8 cellular contexts compared by ENCODE assay signal in genomic region chr19:44113784-44114390, GRCh38. TPM values are rescaled to one million over a fixed set of nuclear protein-coding genes. Genes with fewer than 3 reads are reported as not detected.
A peak's percentile ranks its signal among the peaks of the same experiment; 100 is the strongest.
DNase-seq lines count a peak whose midpoint lies in the region; ATAC-seq and TF ChIP-seq lines count a peak whose summit lies in the region.

No MANE protein-coding gene starts in this region.

- H3K23me2 ChIP-seq in H9 (ENCODE audit: insufficient read length, low read depth, low read length, poor library complexity, severe bottlenecking): no peaks in the 10 kb centered on the region

- H4K20me1 ChIP-seq in H9 (ENCODE audit: control insufficient read depth, insufficient read depth, insufficient read length): no peaks in the 10 kb centered on the region
- no peaks in the 10 kb centered on the region for H4K20me1 ChIP-seq in SU-DHL-6 (ENCODE audit: low read depth, low read length)

- WGBS in H9 (ENCODE audit: extremely low coverage, insufficient read length, low lambda C conversion rate): no CpG with 5 or more reads among the region's 18 CpGs

- H4K91ac ChIP-seq in H9 (ENCODE audit: insufficient read length, low read depth, low read length): no peak overlapping the region

- H3K79me1 ChIP-seq in H9 (ENCODE audit: insufficient read depth, low read depth, low read length, poor library complexity, severe bottlenecking): peaks cover 2% of the 10 kb centered on the region

- POLR2A ChIA-PET in CD4-positive, alpha-beta T cell (lab: Charles Lee): interaction anchor here (0.7 to 3.9 kb wide), 3 partner anchors 19 to 51 kb away, joined by 4 to 18 read pairs (median 8); partner anchors contain the start of genes ZNF226 and ZNF234

- no peak overlapping the region for H3K23ac ChIP-seq in H9 (ENCODE audit: insufficient read length, low read depth, low read length)

- H3K9me2 ChIP-seq in SU-DHL-6 (replicated peaks; ENCODE audit: insufficient read depth, low read length): no peaks in the 10 kb centered on the region

- H3K79me2 ChIP-seq in H9 (ENCODE audit: insufficient read depth, low read length) (no peaks in the 10 kb centered on the region), SU-DHL-6 (ENCODE audit: insufficient read depth, low read length) (peaks cover 5% of the 10 kb centered on the region; the same call in 1 of the 2 replicates)

- H3K36me3 ChIP-seq in SU-DHL-6 (ENCODE audit: low read length): 0 out of 2 replicates have a peak, but pooled peaks cover 4% of the 10 kb centered on the region

- peaks cover 14% of the 10 kb centered on the region for H3K9me3 Mint-ChIP-seq in CD4-positive, alpha-beta T cell
- H3K9me3 Mint-ChIP-seq in H9 (peaks cover 24 to 28% of the 10 kb centered on the region in 2 experiments), neural crest cell (peaks cover 13% of the 10 kb centered on the region)

- H3K27me3 ChIP-seq in CD4-positive, alpha-beta T cell (ENCODE audit: control insufficient read depth, insufficient read depth, low read length): no peaks in the 10 kb centered on the region
- H3K27me3 ChIP-seq in H9 (ENCODE audit: insufficient read depth, low read length): no peaks in the 10 kb centered on the region
- no peaks in the 10 kb centered on the region for H3K27me3 ChIP-seq in SU-DHL-6 (ENCODE audit: low read length)

- H3K4me3 ChIP-seq in SU-DHL-6 (ENCODE audit: insufficient read depth, low read length, poor library complexity, severe bottlenecking): peak overlapping the region; percentile 96
- H3K4me3 ChIP-seq in epithelial cell of proximal tubule (ENCODE audit: low read depth, low read length): peak overlapping the region; percentile 86

- H2AFZ ChIP-seq in H9 (ENCODE audit: low read length): no peak overlapping the region
- H2AFZ ChIP-seq in SU-DHL-6 (ENCODE audit: low read depth, low read length, severe bottlenecking): peak overlapping the region; percentile 99

- peaks cover 27% of the 10 kb centered on the region for H3K9me3 ChIP-seq in CD4-positive, alpha-beta T cell (ENCODE audit: control insufficient read depth, low read length)
- no peaks in the 10 kb centered on the region for H3K9me3 ChIP-seq in H9 (ENCODE audit: control insufficient read depth, low read depth, low read length)
- H3K9me3 ChIP-seq in SU-DHL-6 (ENCODE audit: insufficient read depth, low read length): 0 out of 2 replicates have a peak, but pooled peaks cover 3% of the 10 kb centered on the region

- no peak overlapping the region for H3K18ac ChIP-seq in H9 (ENCODE audit: insufficient read length, low read depth, low read length)

- H3F3A ChIP-seq in SU-DHL-6 (ENCODE audit: insufficient read depth): no peaks in the 10 kb centered on the region

- no peak overlapping the region for H2BK20ac ChIP-seq in H9 (ENCODE audit: low read depth, low read length, poor library complexity, severe bottlenecking)

- ATAC-seq in CD4-positive, alpha-beta T cell (ENCODE audit: poor library complexity): peak; percentile 9
- no peak for ATAC-seq in GM21360 (IDR thresholded peaks at IDR 0.05; ENCODE audit: unreplicated experiment)

- H2AK5ac ChIP-seq in H9 (ENCODE audit: insufficient read length, low read length): no peak overlapping the region

- H3K36me3 Mint-ChIP-seq in CD4-positive, alpha-beta T cell (ENCODE audit: low read depth): peaks cover 81% of the 10 kb centered on the region
- H3K36me3 Mint-ChIP-seq in H9 (ENCODE audit: insufficient read depth in 1 of 3, low read depth in 3 of 3) (peaks cover 20 to 45% (median 41%) of the 10 kb centered on the region in 3 experiments), neural crest cell (ENCODE audit: low read depth) (peaks cover 31% of the 10 kb centered on the region)

- H3K27ac Mint-ChIP-seq in CD4-positive, alpha-beta T cell: peak overlapping the region; percentile 57
- H3K27ac Mint-ChIP-seq in H9 (peak overlapping the region in 2 of 3 experiments; percentile 65 to 89; a peak in 1 of 7 replicates), neural crest cell (ENCODE audit: unreplicated experiment) (peak overlapping the region; percentile 91)

- H3K4me3 Mint-ChIP-seq in CD4-positive, alpha-beta T cell: peak overlapping the region; percentile 95
- peak overlapping the region; percentile 94 to 98 for H3K4me3 Mint-ChIP-seq in H9
- peak overlapping the region; percentile 99 for H3K4me3 Mint-ChIP-seq in neural crest cell

- no peaks in the 10 kb centered on the region for H3K4me1 ChIP-seq in H9 (ENCODE audit: insufficient read depth, low read length)

- H3K4ac ChIP-seq in H9 (ENCODE audit: low read depth, low read length): no peak overlapping the region

- CTCF ChIA-PET in CD4-positive, alpha-beta T cell (lab: Charles Lee): interaction anchor here (2.2 kb wide), 1 partner anchor 19 kb away, joined by 8 read pairs; the partner anchor contains the start of gene ZNF224

- H3K9ac ChIP-seq in H9 (ENCODE audit: extremely low read depth, insufficient read length, low read length) (peak overlapping the region; percentile 65), SU-DHL-6 (ENCODE audit: low read length) (peak overlapping the region; percentile 73)

- peaks cover 37% of the 10 kb centered on the region for H3K4me1 Mint-ChIP-seq in CD4-positive, alpha-beta T cell (ENCODE audit: low read depth)
- H3K4me1 Mint-ChIP-seq in H9 (peaks cover 5 to 14% of the 10 kb centered on the region in 2 experiments), neural crest cell (peaks cover 32% of the 10 kb centered on the region)

- no peaks in the 10 kb centered on the region for H3K27me3 Mint-ChIP-seq in CD4-positive, alpha-beta T cell
- H3K27me3 Mint-ChIP-seq in H9 (ENCODE audit: low read depth): no peaks in the 10 kb centered on the region; the same call in 1 of the 2 replicates
- no peaks in the 10 kb centered on the region for H3K27me3 Mint-ChIP-seq in neural crest cell (ENCODE audit: low read depth)

- no peak overlapping the region for H3K56ac ChIP-seq in H9 (ENCODE audit: insufficient read length, low read depth, low read length)

- no peak overlapping the region for H3T11ph ChIP-seq in H9 (ENCODE audit: low read length)

- H3K27ac ChIP-seq in CD4-positive, alpha-beta T cell (ENCODE audit: low read depth, low read length): no peak overlapping the region
- no peak overlapping the region for H3K27ac ChIP-seq in H9 (ENCODE audit: insufficient read length, low read depth, low read length)
- no peak overlapping the region for H3K27ac ChIP-seq in SU-DHL-6 (ENCODE audit: low read depth, low read length)

- H2BK12ac ChIP-seq in H9 (ENCODE audit: insufficient read length, low read depth, low read length): no peak overlapping the region

- TF ChIP-seq CTCF in CD4-positive, alpha-beta T cell (IDR thresholded peaks at IDR 0.05): no peak
- TF ChIP-seq CTCF in H9 (conservative IDR thresholded peaks at IDR 0.05): no peak
- no peak for TF ChIP-seq CTCF in SU-DHL-6 (IDR thresholded peaks at IDR 0.05; ENCODE audit: insufficient read depth, low read length, poor library complexity, severe bottlenecking)
- TF ChIP-seq CTCF in epithelial cell of proximal tubule (conservative IDR thresholded peaks at IDR 0.05; ENCODE audit: low read depth, low read length): no peak
- TF ChIP-seq CTCF in neural crest cell (conservative IDR thresholded peaks at IDR 0.05): no peak

- no peak overlapping the region for H2BK120ac ChIP-seq in H9 (ENCODE audit: low read depth, low read length, poor library complexity, severe bottlenecking)

- H2BK5ac ChIP-seq in H9 (ENCODE audit: insufficient read length, low read length): no peak overlapping the region

- H3K4me2 ChIP-seq in H9 (ENCODE audit: insufficient read depth, insufficient read length, low read length) (peak overlapping the region; percentile 57), SU-DHL-6 (ENCODE audit: low read depth, low read length, poor library complexity, severe bottlenecking) (peak overlapping the region; percentile 95)

- H4K8ac ChIP-seq in H9 (replicated peaks; ENCODE audit: insufficient read length, low read depth, low read length): no peak overlapping the region

- no peak overlapping the region for H3K14ac ChIP-seq in H9 (ENCODE audit: insufficient read depth, low read length)

- intact Hi-C loops in CD4-positive, alpha-beta T cell (cut with DNase I, micrococcal nuclease): loop anchor here in 1 of 2 experiments (1.0 to 10.0 kb wide), 7 partner anchors 19 to 191 kb away; partner anchors contain the start of genes ZNF224, ZNF226, ZNF230 and ZNF234

- H4K5ac ChIP-seq in H9 (ENCODE audit: insufficient read length, low read depth, low read length): no peak overlapping the region

- no peak for DNase-seq in CD4-positive, alpha-beta T cell
- DNase-seq in H9 (peak; percentile 29), epithelial cell of proximal tubule (ENCODE audit: low read depth) (no peak), neural crest cell (ENCODE audit: low read depth, low spot score) (no peak), NCI-H2196 (lab: John Stamatoyannopoulos, UW; ENCODE audit: unreplicated experiment) (no peak), HuH-7 (ENCODE audit: low spot score) (no peak)

- H2BK15ac ChIP-seq in H9 (ENCODE audit: low read depth, low read length): no peak overlapping the region

RNA-seq across cellular contexts. Expression of gene ZNF225, which starts 0.7 kb away (rescaled TPM):
- under 1 TPM; 0.71 to 0.73 TPM for total RNA-seq in CD4-positive, alpha-beta T cell
- total RNA-seq in H9 (2021): 3.9 and 4.8 TPM in 2 replicates
- total RNA-seq in epithelial cell of proximal tubule: 0.63 and 2.6 TPM in 2 replicates
- total RNA-seq in neural crest cell: 6.9 and 7.8 TPM in 2 replicates

RNA-seq across cellular contexts. Expression of gene ZNF224, which starts 19.7 kb away (rescaled TPM):
- 10 to 100 TPM; 21.3 to 23.9 TPM for total RNA-seq in CD4-positive, alpha-beta T cell
- 15.2 and 19.0 TPM in 2 replicates for total RNA-seq in H9 (2021)
- total RNA-seq in epithelial cell of proximal tubule: 5.8 and 8.0 TPM in 2 replicates
- total RNA-seq in neural crest cell: 19.4 and 23.0 TPM in 2 replicates

RNA-seq across cellular contexts. Expression of gene ZNF234, which starts 27.5 kb away (rescaled TPM):
- 1 to 10 TPM; 1.4 to 1.6 TPM for total RNA-seq in CD4-positive, alpha-beta T cell
- total RNA-seq in H9 (2021) (12.4 TPM in 2 replicates), epithelial cell of proximal tubule (2.3 and 2.9 TPM in 2 replicates), neural crest cell (18.2 and 18.6 TPM in 2 replicates)

RNA-seq across cellular contexts. Expression of gene ZNF284, which starts 41.9 kb away (rescaled TPM):
- total RNA-seq in CD4-positive, alpha-beta T cell: 1 to 10 TPM in 1 of 2 experiments, under 1 TPM in 1; 0.92 to 1.2 TPM
- 2.6 and 3.0 TPM in 2 replicates for total RNA-seq in H9 (2021)
- total RNA-seq in epithelial cell of proximal tubule: 0.81 and 1.3 TPM in 2 replicates
- 4.5 TPM in 2 replicates for total RNA-seq in neural crest cell

RNA-seq across cellular contexts. Expression of gene ZNF226, which starts 51.0 kb away (rescaled TPM):
- total RNA-seq in CD4-positive, alpha-beta T cell: 1 to 10 TPM; 7.9 to 9.1 TPM
- total RNA-seq in H9 (2021): 12.1 and 15.3 TPM in 2 replicates
- total RNA-seq in epithelial cell of proximal tubule: 9.0 and 12.2 TPM in 2 replicates
- 24.4 and 29.8 TPM in 2 replicates for total RNA-seq in neural crest cell
